8 cellular contexts compared by ENCODE assay signal in the genomic region with DNA sequence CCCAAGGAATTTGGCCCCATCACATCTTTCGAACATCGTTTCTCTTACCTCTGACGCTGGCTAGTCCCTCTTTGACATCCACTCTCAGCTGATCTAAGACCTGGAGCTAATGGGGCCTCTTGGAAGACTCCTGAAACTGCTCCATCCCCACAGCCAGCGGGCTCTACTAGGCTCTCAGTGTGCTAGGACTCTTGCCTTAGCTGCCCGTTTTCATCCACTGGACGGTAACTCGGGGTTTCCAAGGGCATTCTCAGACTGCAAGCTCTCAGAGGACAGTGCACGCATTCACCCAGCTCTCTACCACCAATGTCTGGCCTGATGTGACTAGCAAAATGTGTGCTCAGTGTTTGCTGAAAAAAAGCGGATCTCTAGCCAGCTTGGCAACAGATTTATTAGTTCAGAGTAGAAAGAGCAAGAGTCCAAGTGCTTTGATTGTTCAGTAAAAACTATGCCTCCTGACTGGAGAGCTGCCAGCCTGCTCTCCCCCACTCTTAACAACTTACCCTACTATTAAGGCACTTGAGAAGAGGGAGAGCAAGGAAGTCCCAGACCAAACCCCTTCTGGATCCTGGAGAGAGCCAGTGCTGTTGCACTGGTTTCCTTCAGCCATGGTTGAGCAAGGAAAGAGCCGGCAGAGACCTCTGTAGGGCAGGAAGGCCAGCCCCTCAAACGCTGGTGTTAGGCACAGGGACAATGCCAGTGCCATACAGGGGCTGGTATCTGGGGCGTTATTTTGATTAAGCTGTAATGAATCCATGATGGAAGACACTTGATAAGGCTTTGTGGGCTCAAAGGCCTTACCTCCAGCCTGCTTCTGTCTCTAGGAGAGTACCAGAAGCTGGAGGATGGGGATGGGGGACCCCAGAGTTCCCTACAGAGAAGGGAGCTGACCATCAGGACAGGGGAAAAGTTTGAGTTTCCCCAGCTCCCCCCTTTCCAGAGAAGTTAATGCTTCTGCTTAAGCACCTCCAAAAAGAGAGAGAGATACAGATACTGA. TPM values are rescaled to one million over a fixed set of nuclear protein-coding genes. Genes with fewer than 3 reads are reported as not detected.
A peak's percentile ranks its signal among the peaks of the same experiment; 100 is the strongest.
DNase-seq lines count a peak whose midpoint lies in the region; ATAC-seq and TF ChIP-seq lines count a peak whose summit lies in the region.

No MANE protein-coding gene starts in this region.

- no peak overlapping the region for H3K23ac ChIP-seq in mesendoderm (ENCODE audit: low read length)

- H3K4me2 ChIP-seq in DND-41 (ENCODE audit: insufficient read depth, low read length) (peak overlapping the region; percentile 86), mesendoderm (ENCODE audit: low read length) (peak overlapping the region; percentile 58)

- peaks cover 5% of the 10 kb centered on the region; the same call in 1 of the 2 replicates for H4K20me1 ChIP-seq in DND-41 (ENCODE audit: insufficient read depth, low read length)

- no peak overlapping the region for H2BK15ac ChIP-seq in mesendoderm (replicated peaks; ENCODE audit: low read depth)

- peaks cover 66% of the 10 kb centered on the region for H3K36me3 ChIP-seq in DND-41 (ENCODE audit: insufficient read depth, low read length)
- H3K36me3 ChIP-seq in brain microvascular endothelial cell (replicated peaks): peaks cover 60% of the 10 kb centered on the region
- H3K36me3 ChIP-seq in mesendoderm (ENCODE audit: control insufficient read depth, insufficient read depth, low read length): peaks cover 4% of the 10 kb centered on the region
- peaks cover 74% of the 10 kb centered on the region for H3K36me3 ChIP-seq in upper lobe of right lung

- TF ChIP-seq CTCF in DND-41 (IDR thresholded peaks at IDR 0.05; ENCODE audit: borderline replicate concordance, extremely low read depth, low read length, poor library complexity, severe bottlenecking): no peak
- no peak for TF ChIP-seq CTCF in brain microvascular endothelial cell (IDR thresholded peaks at IDR 0.05; ENCODE audit: low read depth, low read length, missing control alignments)
- no peak for TF ChIP-seq CTCF in upper lobe of right lung (IDR thresholded peaks at IDR 0.05)

- H3K79me1 ChIP-seq in mesendoderm (ENCODE audit: low read length): no peaks in the 10 kb centered on the region

- H3K79me2 ChIP-seq in DND-41 (ENCODE audit: insufficient read depth, low read length): peaks cover 7% of the 10 kb centered on the region
- H3K79me2 ChIP-seq in mesendoderm (ENCODE audit: control insufficient read depth, insufficient read depth, low read length): no peaks in the 10 kb centered on the region

- peak overlapping the region; percentile 49 for H3K4ac ChIP-seq in mesendoderm (ENCODE audit: low read depth, low read length)

- no peak overlapping the region for H2BK120ac ChIP-seq in mesendoderm (ENCODE audit: low read depth, low read length)

- in situ Hi-C loops in brain microvascular endothelial cell (cut with HindIII; ENCODE audit: low pct_ligation_motif_present, low sequenced_read_pairs): no loop called here

- intact Hi-C loops in upper lobe of right lung (cut with DNase I): no loop called here

- peak overlapping the region; percentile 19 for H3K18ac ChIP-seq in mesendoderm (ENCODE audit: low read length)

- DNase-seq in DND-41 (no peak), brain microvascular endothelial cell (no peak), mesendoderm (no peak), upper lobe of right lung (peak; percentile 70)
- DNase-seq in Jurkat, Clone E6-1 (ENCODE audit: low read depth, low spot score): no peak
- no peak for DNase-seq in stimulated activated CD4-positive, alpha-beta T cell treated with anti-CD3 and anti-CD28 coated beads, Interleukin-4, amount 100 ng/mL, for 4 hours
- no peak for DNase-seq in activated CD4-positive, alpha-beta T cell treated with anti-CD3 and anti-CD28 coated beads for 1 hour
- DNase-seq in stimulated activated CD4-positive, alpha-beta T cell treated with anti-CD3 and anti-CD28 coated beads, Interleukin-2, amount 100 ng/mL, for 24 hours: no peak

- ATAC-seq in DND-41 (ENCODE audit: insufficient read depth, low read depth) (no peak), upper lobe of right lung (peak; percentile 2)

- no CpG with 5 or more reads among the region's 12 CpGs for WGBS in mesendoderm (ENCODE audit: extremely low coverage, insufficient coverage, low lambda C conversion rate)

- H2AFZ ChIP-seq in DND-41 (ENCODE audit: low read depth, low read length): peak overlapping the region; percentile 87

- H3K27ac ChIP-seq in DND-41 (ENCODE audit: low read length) (peak overlapping the region; percentile 91), brain microvascular endothelial cell (peak overlapping the region; percentile 88), mesendoderm (ENCODE audit: low read depth, low read length) (peak overlapping the region; percentile 93), upper lobe of right lung (peak overlapping the region; percentile 96)

- peak overlapping the region; percentile 59 for H4K8ac ChIP-seq in mesendoderm (ENCODE audit: low read depth, low read length)

- H3K27me3 ChIP-seq in DND-41 (ENCODE audit: insufficient read depth, low read length, poor library complexity): no peaks in the 10 kb centered on the region
- H3K27me3 ChIP-seq in brain microvascular endothelial cell (replicated peaks): no peaks in the 10 kb centered on the region
- no peaks in the 10 kb centered on the region for H3K27me3 ChIP-seq in mesendoderm (ENCODE audit: insufficient read depth, low read length, poor library complexity)
- no peaks in the 10 kb centered on the region for H3K27me3 ChIP-seq in upper lobe of right lung

- H3K9ac ChIP-seq in DND-41 (ENCODE audit: low read depth, low read length): peak overlapping the region; percentile 67
- peak overlapping the region; percentile 85 for H3K9ac ChIP-seq in mesendoderm (ENCODE audit: low read length)

- H3K9me3 ChIP-seq in DND-41 (ENCODE audit: insufficient read depth, low read length, severe bottlenecking): no peaks in the 10 kb centered on the region
- no peaks in the 10 kb centered on the region for H3K9me3 ChIP-seq in upper lobe of right lung

- H2BK5ac ChIP-seq in mesendoderm (ENCODE audit: low read length): peak overlapping the region; percentile 75

- H3K4me3 ChIP-seq in DND-41 (ENCODE audit: low read depth in 1 of 2, low read length in 2 of 2): peak overlapping the region; percentile 25 to 67; a peak in 3 of 4 replicates
- peak overlapping the region; percentile 62 for H3K4me3 ChIP-seq in Jurkat, Clone E6-1 (ENCODE audit: low read length)
- peak overlapping the region; percentile 54 for H3K4me3 ChIP-seq in brain microvascular endothelial cell (ENCODE audit: low read depth, low read length)
- no peak overlapping the region for H3K4me3 ChIP-seq in mesendoderm (ENCODE audit: low read length)
- H3K4me3 ChIP-seq in upper lobe of right lung: peak overlapping the region; percentile 63

- H2AK5ac ChIP-seq in mesendoderm (ENCODE audit: low read length): peak overlapping the region; percentile 66

- H3K4me1 ChIP-seq in DND-41 (ENCODE audit: insufficient read depth, low read length) (peaks cover 41% of the 10 kb centered on the region), mesendoderm (ENCODE audit: control insufficient read depth, low read depth, low read length) (peaks cover 2% of the 10 kb centered on the region), upper lobe of right lung (peaks cover 35% of the 10 kb centered on the region)

- H3K56ac ChIP-seq in mesendoderm (ENCODE audit: low read length): peak overlapping the region; percentile 90

- peak overlapping the region; percentile 54 for H4K5ac ChIP-seq in mesendoderm (ENCODE audit: low read length)

RNA-seq across cellular contexts. Expression of gene RELA, which starts 9.2 kb away (rescaled TPM):
- 56.4 TPM for polyA plus RNA-seq in Jurkat, Clone E6-1 (2012; ENCODE audit: insufficient read depth, insufficient read length)
- 19.9 TPM for polyA plus RNA-seq in mesendoderm (2013, experiment 1 of 2)
- polyA plus RNA-seq in mesendoderm (2013, experiment 2 of 2): 22.4 TPM
- 68.2 TPM for total RNA-seq in upper lobe of right lung

RNA-seq across cellular contexts. Expression of gene SIPA1, which starts 15.6 kb away (rescaled TPM):
- 41.1 TPM for polyA plus RNA-seq in Jurkat, Clone E6-1 (2012; ENCODE audit: insufficient read depth, insufficient read length)
- 36.3 TPM for polyA plus RNA-seq in mesendoderm (2013, experiment 1 of 2)
- 38.3 TPM for polyA plus RNA-seq in mesendoderm (2013, experiment 2 of 2)
- 86.5 TPM for total RNA-seq in upper lobe of right lung

RNA-seq across cellular contexts. Expression of gene PCNX3, which starts 38.0 kb away (rescaled TPM):
- polyA plus RNA-seq in Jurkat, Clone E6-1 (2012; ENCODE audit: insufficient read depth, insufficient read length): 29.9 TPM
- polyA plus RNA-seq in mesendoderm (2013, experiment 1 of 2): 16.1 TPM
- 16.3 TPM for polyA plus RNA-seq in mesendoderm (2013, experiment 2 of 2)
- total RNA-seq in upper lobe of right lung: 34.0 TPM

RNA-seq across cellular contexts. Expression of gene MAP3K11, which starts 39.5 kb away (rescaled TPM):
- 37.0 TPM for polyA plus RNA-seq in Jurkat, Clone E6-1 (2012; ENCODE audit: insufficient read depth, insufficient read length)
- polyA plus RNA-seq in mesendoderm (2013, experiment 1 of 2): 21.4 TPM
- polyA plus RNA-seq in mesendoderm (2013, experiment 2 of 2): 21.4 TPM
- 106 TPM for total RNA-seq in upper lobe of right lung

RNA-seq across cellular contexts. Expression of gene KCNK7, which starts 57.9 kb away (rescaled TPM):
- polyA plus RNA-seq in Jurkat, Clone E6-1 (2012; ENCODE audit: insufficient read depth, insufficient read length): 1.4 TPM
- polyA plus RNA-seq in mesendoderm (2013, experiment 1 of 2): not detected
- polyA plus RNA-seq in mesendoderm (2013, experiment 2 of 2): 0.04 TPM
- 1.3 TPM for total RNA-seq in upper lobe of right lung
